In genomic region chr2:46020416-46020815, GRCh38 we compare ENCODE assay signal across 33 cellular contexts.
DNase-seq lines count a peak whose midpoint lies in the region; ATAC-seq and TF ChIP-seq lines count a peak whose summit lies in the region.
"Had no signal": no experiment of that assay in that cellular context is flagged by ENCODE, and none has a peak within 500 bp of the region (broad histone marks: within the 10 kb centered on the region; RNA-seq: fewer than 3 reads in every experiment).

No MANE protein-coding gene starts in this region.

- H3K23ac ChIP-seq in trophoblast cell (ENCODE audit: low read length) = no peak overlapping the region

- peaks cover 8% of the 10 kb centered on the region for H3K4me1 Mint-ChIP-seq in activated T-cell treated with anti-CD3 and anti-CD28 coated beads, Interleukin-2, amount 50 U/mL, for 24 hours (ENCODE audit: low read depth)
- H3K4me1 Mint-ChIP-seq in activated T-helper 17 cell treated with anti-CD3 and anti-CD28 coated beads, Interleukin-2, amount 50 U/mL, for 72 hours = peaks cover 6% of the 10 kb centered on the region
- H3K4me1 Mint-ChIP-seq: immature natural killer cell had no signal

- peaks cover 2% of the 10 kb centered on the region for H3K79me2 ChIP-seq in trophoblast cell (ENCODE audit: control insufficient read depth, insufficient read depth, low read length, poor library complexity)

- no peak overlapping the region for H2AFZ ChIP-seq in trophoblast cell (ENCODE audit: insufficient read depth, low read length, poor library complexity)
- H2AFZ ChIP-seq: parathyroid adenoma had no signal

- no CpG with 5 or more reads among the region's 2 CpGs for WGBS in trophoblast cell (ENCODE audit: extremely low coverage, insufficient coverage, insufficient read length)

- no peak overlapping the region for H2BK120ac ChIP-seq in trophoblast cell (ENCODE audit: insufficient read depth, low read length, poor library complexity)

- H3K4ac ChIP-seq in trophoblast cell (ENCODE audit: low read depth, low read length) = no peak overlapping the region

- no peaks in the 10 kb centered on the region for H3K27me3 Mint-ChIP-seq in activated T-cell treated with anti-CD3 and anti-CD28 coated beads, Interleukin-2, amount 50 U/mL, for 24 hours
- H3K27me3 Mint-ChIP-seq in activated T-helper 17 cell treated with anti-CD3 and anti-CD28 coated beads, Interleukin-2, amount 50 U/mL, for 72 hours = no peaks in the 10 kb centered on the region
- H3K27me3 Mint-ChIP-seq: activated naive CD8-positive, alpha-beta T cell had no signal

- H3K27ac ChIP-seq in trophoblast cell (ENCODE audit: low read depth, low read length) (no peak overlapping the region), left lung (no peak overlapping the region)
- H3K27ac ChIP-seq: parathyroid adenoma, testis had no signal

- H3K36me3 ChIP-seq in trophoblast cell (ENCODE audit: control insufficient read depth in 1 of 2, insufficient read depth in 2 of 2, low read length in 2 of 2) = peaks cover 0 to 1% of the 10 kb centered on the region in 2 experiments
- H3K36me3 ChIP-seq in left lung = peaks cover 0 to 4% of the 10 kb centered on the region in 2 donors

- H3K9me3 ChIP-seq in trophoblast cell (ENCODE audit: insufficient read depth, low read depth, low read length) = peaks cover 7% of the 10 kb centered on the region
- no peaks in the 10 kb centered on the region for H3K9me3 ChIP-seq in left lung
- H3K9me3 ChIP-seq: BE2C, testis had no signal

- no peak overlapping the region for H3K4me2 ChIP-seq in trophoblast cell (ENCODE audit: low read length)

- H3K27me3 ChIP-seq in trophoblast cell (ENCODE audit: insufficient read depth, low read length) (no peaks in the 10 kb centered on the region), left lung (no peaks in the 10 kb centered on the region)
- H3K27me3 ChIP-seq: BE2C, testis had no signal

- H4K12ac ChIP-seq in trophoblast cell (ENCODE audit: low read depth, low read length) = no peak overlapping the region

- no peak overlapping the region for H4K8ac ChIP-seq in trophoblast cell (ENCODE audit: low read depth, low read length)

- H2BK5ac ChIP-seq in trophoblast cell (ENCODE audit: low read depth, low read length, poor library complexity) = no peak overlapping the region

- no peak overlapping the region for H4K91ac ChIP-seq in trophoblast cell (ENCODE audit: low read depth, low read length)

- peak overlapping the region; percentile 30 for H3K27ac Mint-ChIP-seq in activated T-cell treated with anti-CD3 and anti-CD28 coated beads, Interleukin-2, amount 50 U/mL, for 24 hours
- H3K27ac Mint-ChIP-seq in activated T-helper 17 cell treated with anti-CD3 and anti-CD28 coated beads, Interleukin-2, amount 50 U/mL, for 72 hours = peak overlapping the region; percentile 58
- H3K27ac Mint-ChIP-seq: activated naive CD8-positive, alpha-beta T cell; H9; immature natural killer cell had no signal

- no peak overlapping the region for H3K14ac ChIP-seq in trophoblast cell (ENCODE audit: low read length)

- H3K4me3 ChIP-seq in trophoblast cell (ENCODE audit: low read depth, low read length) = no peak overlapping the region
- H3K4me3 ChIP-seq in left lung = no peak overlapping the region
- H3K4me3 ChIP-seq: testis had no signal

- no peak for DNase-seq in activated T-cell treated with anti-CD3 and anti-CD28 coated beads, Interleukin-2, amount 50 U/mL, for 24 hours
- DNase-seq in activated T-cell treated with anti-CD3 and anti-CD28 coated beads for 4 hours (no peak), ELR (ENCODE audit: low read depth) (peak; percentile 54), trophoblast cell (peak; percentile 32 to 80), NCI-H748 (lab: John Stamatoyannopoulos, UW; ENCODE audit: unreplicated experiment) (no peak), left lung (no peak)
- DNase-seq: aorta; BE2C; central memory CD4-positive, alpha-beta T cell; cortex of kidney; DMS 273 treated with DMSO at 0.1 percent for 48 hours; effector memory CD4-positive, alpha-beta T cell; H9; hypothalamus; immature natural killer cell; left colon; mammary epithelial cell; NCI-H1436 treated with DMSO at 0.1 percent for 48 hours; NCI-H2081 treated with DMSO at 0.1 percent for 48 hours; NCI-H2227 treated with DMSO at 0.1 percent for 48 hours; NCI-H526 treated with DMSO at 0.1 percent for 48 hours; retina; SHP77; small intestine; stimulated activated naive CD4-positive, alpha-beta T cell treated with Interleukin-2 at 50 U/mL for 16 hours; T-helper 9 cell; testis had no signal

- intact Hi-C loops in left lung (cut with DNase I) = no loop called here

- no peak overlapping the region for H3K18ac ChIP-seq in trophoblast cell (ENCODE audit: low read length)

- H3K4me1 ChIP-seq in trophoblast cell (ENCODE audit: control insufficient read depth in 1 of 2, insufficient read depth in 2 of 2, low read length in 2 of 2) (peaks cover 10% of the 10 kb centered on the region in 2 experiments), left lung (peaks cover 0 to 7% of the 10 kb centered on the region in 2 donors)
- H3K4me1 ChIP-seq: parathyroid adenoma, testis had no signal

- no peak for TF ChIP-seq CTCF in left lung (IDR thresholded peaks at IDR 0.05)

- ATAC-seq in activated T-helper 17 cell treated with anti-CD3 and anti-CD28 coated beads, Interleukin-2, amount 50 U/mL, for 72 hours (replicated peaks) = no peak
- ATAC-seq in left lung = no peak
- ATAC-seq: HepG2, left colon, Panc1 had no signal

- H3K79me1 ChIP-seq in trophoblast cell (ENCODE audit: low read length) = peaks cover 4% of the 10 kb centered on the region

- H3K9me3 Mint-ChIP-seq in activated T-cell treated with anti-CD3 and anti-CD28 coated beads, Interleukin-2, amount 50 U/mL, for 24 hours = no peaks in the 10 kb centered on the region
- H3K9me3 Mint-ChIP-seq in activated T-helper 17 cell treated with anti-CD3 and anti-CD28 coated beads, Interleukin-2, amount 50 U/mL, for 72 hours = no peaks in the 10 kb centered on the region
- H3K9me3 Mint-ChIP-seq: immature natural killer cell had no signal

- H3K9ac ChIP-seq in trophoblast cell (ENCODE audit: low read length) = no peak overlapping the region
- H3K9ac ChIP-seq: parathyroid adenoma had no signal

- H2AK5ac ChIP-seq in trophoblast cell (ENCODE audit: low read length) = no peak overlapping the region

- H3K4me3 Mint-ChIP-seq in activated T-cell treated with anti-CD3 and anti-CD28 coated beads, Interleukin-2, amount 50 U/mL, for 24 hours = no peak overlapping the region
- H3K4me3 Mint-ChIP-seq in activated T-helper 17 cell treated with anti-CD3 and anti-CD28 coated beads, Interleukin-2, amount 50 U/mL, for 72 hours = peak overlapping the region; percentile 6
- H3K4me3 Mint-ChIP-seq: activated naive CD8-positive, alpha-beta T cell; H9; immature natural killer cell; neural crest cell had no signal

- peaks cover 9% of the 10 kb centered on the region for H3K36me3 Mint-ChIP-seq in activated T-cell treated with anti-CD3 and anti-CD28 coated beads, Interleukin-2, amount 50 U/mL, for 24 hours (ENCODE audit: low read depth)
- peaks cover 39% of the 10 kb centered on the region for H3K36me3 Mint-ChIP-seq in activated T-helper 17 cell treated with anti-CD3 and anti-CD28 coated beads, Interleukin-2, amount 50 U/mL, for 72 hours (ENCODE audit: low read depth)

- no peak overlapping the region for H2BK12ac ChIP-seq in trophoblast cell (ENCODE audit: low read length)

Comparison
In these comparisons a context has a peak if more than half of its experiments do, and no peak if none do; other contexts are left out.
1. DNase-seq: peak in ELR (single experiment) and trophoblast cell (2 of 2); none in activated T-cell treated with anti-CD3 and anti-CD28 coated beads, Interleukin-2, amount 50 U/mL, for 24 hours (single experiment), activated T-cell treated with anti-CD3 and anti-CD28 coated beads for 4 hours (single experiment), NCI-H748 (single experiment) and left lung (0 of 2).